ENCODE assay signal across 8 cellular contexts in genomic region chrX:88024022-88024421, GRCh38.
"Had no signal": no experiment of that assay in that cellular context is flagged by ENCODE, and none has a peak within 500 bp of the region (broad histone marks: within the 10 kb centered on the region; RNA-seq: fewer than 3 reads in every experiment).

No MANE protein-coding gene starts in this region.

- H3K36me3 ChIP-seq: HAP-1 had no signal

- ATAC-seq: GM23338, HCT116 had no signal

- H3K4me1 ChIP-seq: HAP-1 had no signal

- DNase-seq: H7, HFFc6, KG1 had no signal

- H3K27me3 Mint-ChIP-seq: IgD-negative memory B cell had no signal

- H2AFZ ChIP-seq: GM23338 had no signal

- H3K27ac ChIP-seq: HL-60 had no signal

- H3K4me1 Mint-ChIP-seq: GM23338, IgD-negative memory B cell had no signal

- H3K9me3 Mint-ChIP-seq: GM23338, HFFc6, IgD-negative memory B cell had no signal

- H3K4me3 Mint-ChIP-seq: GM23338, HFFc6, IgD-negative memory B cell had no signal

- H3K4me2 ChIP-seq: GM23338 had no signal

- H3K4me3 ChIP-seq: GM23338, HAP-1 had no signal

- H3K36me3 Mint-ChIP-seq: IgD-negative memory B cell had no signal

- H3K9me3 ChIP-seq: HAP-1 had no signal

- H3K27ac Mint-ChIP-seq: GM23338, HFFc6, IgD-negative memory B cell had no signal
